In genomic region chr10:70477661-70478162, GRCh38 we compare ENCODE assay signal across 9 cellular contexts. TPM values are rescaled to one million over a fixed set of nuclear protein-coding genes. Genes with fewer than 3 reads are reported as not detected.
DNase-seq lines count a peak whose midpoint lies in the region; ATAC-seq and TF ChIP-seq lines count a peak whose summit lies in the region.
"Had no signal": no experiment of that assay in that cellular context is flagged by ENCODE, and none has a peak within 500 bp of the region (broad histone marks: within the 10 kb centered on the region; RNA-seq: fewer than 3 reads in every experiment).

No MANE protein-coding gene starts in this region.

- peak; percentile 55 to 68 for ATAC-seq in activated CD4-positive, CD25-positive, alpha-beta regulatory T cell treated with anti-CD3 and anti-CD28 coated beads, Interleukin-2, amount 50 U/mL, for 24 hours

- intact Hi-C loops in dendritic cell treated with granulocyte-macrophage colony-stimulating factor and Interleukin-4, amounts not matched to agents 40 ng/mL and 50 ng/mL, for 4 days (cut with micrococcal nuclease) = loop anchor here (5.0 kb wide), 1 partner anchor 50 kb away; no protein-coding TSS in a partner anchor
- intact Hi-C loops in lower leg skin (cut with DNase I; ENCODE audit: low total_unique reads) = no loop called here

- peak; percentile 24 for DNase-seq in DMS 273 (lab: John Stamatoyannopoulos, UW; ENCODE audit: unreplicated experiment)
- no peak for DNase-seq in DMS 273 treated with DMSO at 0.1 percent for 48 hours (lab: John Stamatoyannopoulos, UW)
- DNase-seq in stimulated activated CD8-positive, alpha-beta memory T cell treated with anti-CD3 and anti-CD28 coated beads, Interleukin-7, amount 100 ng/mL, for 48 hours (ENCODE audit: extremely low read depth in 1 of 2, low read depth in 1 of 2) = peak; percentile 33 to 56
- no peak for DNase-seq in GM13976 (ENCODE audit: low spot score)
- no peak for DNase-seq in lower leg skin (ENCODE audit: low spot score in 2 of 2)

- WGBS in lower leg skin, 2 donors = 15 to 18% methylated on average over 27 of the region's 27 CpGs

- peaks cover 73% of the 10 kb centered on the region for H3K27me3 Mint-ChIP-seq in dendritic cell treated with granulocyte-macrophage colony-stimulating factor and Interleukin-4, amounts not matched to agents 40 ng/mL and 50 ng/mL, for 4 days

- H3K9me3 ChIP-seq in mucosa of rectum (ENCODE audit: control insufficient read depth in 2 of 2, low read length in 2 of 2) = no peaks in the 10 kb centered on the region

- no peaks in the 10 kb centered on the region for H3K9me3 Mint-ChIP-seq in dendritic cell treated with granulocyte-macrophage colony-stimulating factor and Interleukin-4, amounts not matched to agents 40 ng/mL and 50 ng/mL, for 4 days

- no peaks in the 10 kb centered on the region for H3K36me3 ChIP-seq in mucosa of rectum (ENCODE audit: control insufficient read depth in 2 of 2, insufficient read depth in 2 of 2, low read length in 2 of 2)

- H3K27ac Mint-ChIP-seq in dendritic cell treated with granulocyte-macrophage colony-stimulating factor and Interleukin-4, amounts not matched to agents 40 ng/mL and 50 ng/mL, for 4 days = peak overlapping the region; percentile 62

- no peak for TF ChIP-seq POLR2A in lower leg skin (IDR thresholded peaks at IDR 0.05)

- in situ Hi-C loops in GM13976 (cut with MboI; ENCODE audit: low sequenced_read_pairs, unreplicated experiment) = no loop called here

- peaks cover 16 to 18% of the 10 kb centered on the region in 2 donors for H3K4me1 ChIP-seq in mucosa of rectum (ENCODE audit: control insufficient read depth in 2 of 2, insufficient read depth in 2 of 2, low read length in 2 of 2)

- no peak overlapping the region for H3K9ac ChIP-seq in mucosa of rectum (ENCODE audit: low read depth in 1 of 2, low read length in 2 of 2)

- peak overlapping the region; percentile 74 for H3K4me3 Mint-ChIP-seq in dendritic cell treated with granulocyte-macrophage colony-stimulating factor and Interleukin-4, amounts not matched to agents 40 ng/mL and 50 ng/mL, for 4 days

- H3K4me3 ChIP-seq in mucosa of rectum (ENCODE audit: low read length in 2 of 2) (peak overlapping the region; percentile 52 to 53), lower leg skin (ENCODE audit: low read depth, poor library complexity, severe bottlenecking) (no peak overlapping the region)

- TF ChIP-seq CTCF in GM13976 (IDR thresholded peaks at IDR 0.05; ENCODE audit: borderline replicate concordance, control extremely low read depth, extremely low read depth, insufficient read depth, missing control alignments) (no peak), lower leg skin (IDR thresholded peaks at IDR 0.05) (no peak)

- H3K4me1 Mint-ChIP-seq in dendritic cell treated with granulocyte-macrophage colony-stimulating factor and Interleukin-4, amounts not matched to agents 40 ng/mL and 50 ng/mL, for 4 days (ENCODE audit: low read depth) = peaks cover 42% of the 10 kb centered on the region

- no peaks in the 10 kb centered on the region for H3K36me3 Mint-ChIP-seq in dendritic cell treated with granulocyte-macrophage colony-stimulating factor and Interleukin-4, amounts not matched to agents 40 ng/mL and 50 ng/mL, for 4 days (ENCODE audit: low read depth)

- no peak overlapping the region for H3K27ac ChIP-seq in mucosa of rectum (ENCODE audit: low read depth in 2 of 2, low read length in 2 of 2)
- H3K27ac ChIP-seq: 22Rv1 had no signal

- H3K27me3 ChIP-seq in mucosa of rectum (ENCODE audit: control insufficient read depth in 2 of 2, insufficient read depth in 2 of 2, low read length in 2 of 2) = peaks cover 6 to 11% of the 10 kb centered on the region in 2 donors

RNA-seq across cellular contexts. Expression of gene PALD1, which starts 0.9 kb away (rescaled TPM):
- total RNA-seq in lower leg skin = 1 to 10 TPM; 6.0 to 9.7 (median 6.4) TPM

RNA-seq across cellular contexts. Expression of gene NODAL, which starts 36.2 kb away (rescaled TPM):
- total RNA-seq in lower leg skin = not detected

Comparison
In these comparisons a context has a peak if more than half of its experiments do, and no peak if none do; other contexts are left out.
1. DNase-seq: peak in DMS 273 (single experiment) and stimulated activated CD8-positive, alpha-beta memory T cell treated with anti-CD3 and anti-CD28 coated beads, Interleukin-7, amount 100 ng/mL, for 48 hours (2 of 2); none in DMS 273 treated with DMSO at 0.1 percent for 48 hours (single experiment), GM13976 (single experiment) and lower leg skin (0 of 2).